In genomic region chr1:248841702-248842395, GRCh38 we compare ENCODE assay signal across 2 cellular contexts.
TF ChIP-seq lines count a peak whose summit lies in the region.

No MANE protein-coding gene starts in this region.

TF ChIP-seq in SK-N-SH, 30 proteins besides CTCF, POLR2A, EP300 and RAD21:
- TF ChIP-seq RXRA (IDR thresholded peaks at IDR 0.05; ENCODE audit: borderline replicate concordance, low read depth) (no peak), SMC3 (IDR thresholded peaks at IDR 0.05; ENCODE audit: low read depth, low read length) (peak; percentile 47)

TF ChIP-seq in H1, 55 proteins besides CTCF, POLR2A, EP300 and RAD21:
- no peak for TF ChIP-seq SIN3A (conservative IDR thresholded peaks at IDR 0.05 in 1 of 2, IDR thresholded peaks at IDR 0.05 in 1 of 2; ENCODE audit: low read depth in 1 of 2, low read length in 2 of 2)
- TF ChIP-seq RFX5 (IDR thresholded peaks at IDR 0.05; ENCODE audit: borderline replicate concordance, low read depth, low read length), result peak; percentile 43; the same call in 1 of the 2 replicates
